In the genomic region with DNA sequence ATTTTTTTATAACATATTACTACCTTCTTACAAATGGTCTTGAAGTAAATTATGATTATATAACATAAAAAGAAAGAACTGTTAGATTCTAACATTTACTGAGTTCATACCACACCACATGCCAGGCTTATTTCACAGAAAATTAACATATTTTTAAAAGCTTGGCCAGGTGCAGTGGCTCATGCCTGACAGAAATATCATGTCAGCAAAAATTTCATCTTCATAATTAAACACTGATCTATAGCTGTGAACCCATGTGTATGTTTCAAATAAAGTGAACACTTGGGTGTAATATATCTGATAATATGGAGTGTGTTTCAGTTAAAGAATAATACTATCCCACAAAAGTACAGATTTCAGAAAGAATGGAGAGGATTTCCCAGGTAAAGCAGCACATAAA, we compare ENCODE assay signal across 1 cellular context.
TF ChIP-seq lines count a peak whose summit lies in the region.

No MANE protein-coding gene starts in this region.

TF ChIP-seq in HepG2, 621 proteins besides CTCF, POLR2A, EP300 and RAD21 (continued from another document):
- TF ChIP-seq, protein P1, sequence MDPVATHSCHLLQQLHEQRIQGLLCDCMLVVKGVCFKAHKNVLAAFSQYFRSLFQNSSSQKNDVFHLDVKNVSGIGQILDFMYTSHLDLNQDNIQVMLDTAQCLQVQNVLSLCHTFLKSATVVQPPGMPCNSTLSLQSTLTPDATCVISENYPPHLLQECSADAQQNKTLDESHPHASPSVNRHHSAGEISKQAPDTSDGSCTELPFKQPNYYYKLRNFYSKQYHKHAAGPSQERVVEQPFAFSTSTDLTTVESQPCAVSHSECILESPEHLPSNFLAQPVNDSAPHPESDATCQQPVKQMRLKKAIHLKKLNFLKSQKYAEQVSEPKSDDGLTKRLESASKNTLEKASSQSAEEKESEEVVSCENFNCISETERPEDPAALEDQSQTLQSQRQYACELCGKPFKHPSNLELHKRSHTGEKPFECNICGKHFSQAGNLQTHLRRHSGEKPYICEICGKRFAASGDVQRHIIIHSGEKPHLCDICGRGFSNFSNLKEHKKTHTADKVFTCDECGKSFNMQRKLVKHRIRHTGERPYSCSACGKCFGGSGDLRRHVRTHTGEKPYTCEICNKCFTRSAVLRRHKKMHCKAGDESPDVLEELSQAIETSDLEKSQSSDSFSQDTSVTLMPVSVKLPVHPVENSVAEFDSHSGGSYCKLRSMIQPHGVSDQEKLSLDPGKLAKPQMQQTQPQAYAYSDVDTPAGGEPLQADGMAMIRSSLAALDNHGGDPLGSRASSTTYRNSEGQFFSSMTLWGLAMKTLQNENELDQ (CRISPR knock-in tag; IDR thresholded peaks at IDR 0.05; ENCODE audit: borderline replicate concordance): no peak
